1 cellular context compared by ENCODE assay signal in genomic region chr13:53250272-53250875, GRCh38.
TF ChIP-seq lines count a peak whose summit lies in the region.

No MANE protein-coding gene starts in this region.

TF ChIP-seq in H1, 55 proteins besides CTCF, POLR2A, EP300 and RAD21 (continued from another document):
- TF ChIP-seq ZNF274 (IDR thresholded peaks at IDR 0.05; ENCODE audit: borderline replicate concordance, extremely low read depth, low read length), result no peak
- TF ChIP-seq POU5F1 (IDR thresholded peaks at IDR 0.05; ENCODE audit: low read depth, low read length), result no peak
- TF ChIP-seq E2F6 (IDR thresholded peaks at IDR 0.05), result no peak
